In the genomic region with DNA sequence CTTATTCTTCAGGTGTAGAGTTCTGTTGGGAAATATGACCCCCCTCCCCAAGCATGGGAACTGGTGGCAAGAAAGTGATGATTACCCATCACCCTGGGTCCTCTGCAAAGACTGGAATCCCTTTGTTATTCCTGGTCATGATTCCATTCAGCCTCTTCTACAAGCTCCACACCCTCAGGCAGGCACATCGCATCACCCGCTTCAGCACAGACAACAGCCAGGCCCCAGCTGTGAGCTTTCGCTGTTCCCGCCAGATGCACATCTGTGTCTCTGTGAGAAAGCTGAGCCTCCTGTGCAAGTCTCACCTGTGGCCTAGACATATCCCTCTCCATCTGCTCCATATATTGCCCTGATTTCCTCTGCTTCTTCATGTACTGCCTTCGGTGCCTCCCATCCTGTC, we compare ENCODE assay signal across 20 cellular contexts.
"Had no signal": no experiment of that assay in that cellular context is flagged by ENCODE, and none has a peak within 500 bp of the region (broad histone marks: within the 10 kb centered on the region; RNA-seq: fewer than 3 reads in every experiment).

No MANE protein-coding gene starts in this region.

- H3K27me3 ChIP-seq: heart left ventricle, neutrophil, spleen, testis, tibial nerve, upper lobe of right lung, vagina had no signal

- ATAC-seq: heart left ventricle; naive thymus-derived CD4-positive, alpha-beta T cell; psoas muscle; sciatic nerve; stimulated activated naive B cell treated with anti-CD40 and anti-IgM and Interleukin-4, amounts not matched to agents 10 μg/mL and 1 μg/mL and 100 μg/mL, for 72 hours; stimulated activated naive CD8-positive, alpha-beta T cell treated with anti-CD3 and anti-CD28 coated beads, Interleukin-15, amount 100 ng/mL, for 72 hours; upper lobe of right lung had no signal

- H3K36me3 ChIP-seq: heart left ventricle, neutrophil, spleen, tibial nerve, upper lobe of right lung, vagina had no signal

- H3K4me1 ChIP-seq: heart left ventricle, psoas muscle, spleen, testis, tibial nerve, upper lobe of right lung, vagina had no signal

- H3K4me3 ChIP-seq: heart left ventricle, psoas muscle, spleen, testis, tibial nerve, upper lobe of right lung, vagina had no signal

- H3K27ac ChIP-seq: heart left ventricle, neutrophil, psoas muscle, spleen, testis, tibial nerve, upper lobe of right lung, vagina had no signal

- DNase-seq: effector CD4-positive, alpha-beta T cell; foreskin melanocyte; heart left ventricle; hippocampal formation; kidney glomerular epithelial cell; naive thymus-derived CD4-positive, alpha-beta T cell; nephron progenitor cell; psoas muscle; spleen; stimulated activated CD4-positive, alpha-beta T cell treated with anti-CD3 and anti-CD28 coated beads, Interleukin-15, amount 100 ng/mL, for 24 hours; stimulated activated CD4-positive, alpha-beta T cell treated with anti-CD3 and anti-CD28 coated beads, Interleukin-1b, Interleukin-23, amount 100 ng/mL, for 48 hours; stimulated activated CD4-positive, alpha-beta T cell treated with anti-CD3 and anti-CD28 coated beads, Interleukin-4, amount 100 ng/mL, for 24 hours; stimulated activated naive B cell treated with anti-CD40 and anti-IgM and Interleukin-4, amounts not matched to agents 10 μg/mL and 1 μg/mL and 100 μg/mL, for 72 hours; stimulated activated naive CD8-positive, alpha-beta T cell treated with anti-CD3 and anti-CD28 coated beads, Interleukin-15, amount 100 ng/mL, for 72 hours; testis; upper lobe of right lung had no signal
